19 cellular contexts compared by ENCODE assay signal in the genomic region with DNA sequence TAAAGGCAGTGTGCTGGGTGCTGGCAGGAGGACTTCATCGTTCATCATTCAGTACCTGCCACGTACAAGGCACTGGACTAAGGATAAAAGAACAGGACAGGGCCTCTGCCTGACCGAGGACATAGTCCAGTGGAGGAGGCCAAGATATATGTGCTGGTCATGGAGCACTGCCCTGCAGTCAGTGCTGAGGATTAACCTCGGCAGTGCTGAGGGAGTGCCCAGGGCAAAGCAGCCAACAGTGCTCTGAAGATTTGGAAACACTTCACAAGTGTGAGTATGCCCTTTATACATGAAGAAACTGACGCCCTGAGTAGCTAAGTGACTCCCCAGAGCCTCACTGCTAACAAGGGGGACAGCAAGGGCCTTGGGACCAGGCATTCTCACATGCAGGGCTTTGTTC.
"Had no signal": no experiment of that assay in that cellular context is flagged by ENCODE, and none has a peak within 500 bp of the region (broad histone marks: within the 10 kb centered on the region; RNA-seq: fewer than 3 reads in every experiment).

No MANE protein-coding gene starts in this region.

- H3K9me3 ChIP-seq: SK-N-SH had no signal

- DNase-seq: IMR-90, Kasumi-1, MM.1S, NCI-H1092 treated with DMSO at 0.1 percent for 48 hours, NCI-H1436, NCI-H187, NCI-H2029, NCI-H2081 treated with DMSO at 0.1 percent for 48 hours, NCI-H2171, NCI-H226, NCI-H446, NCI-H510A, NCI-H524 treated with DMSO at 0.1 percent for 48 hours, NCI-H69, NCI-H774, RPMI8226, SK-N-SH had no signal

- H3K27ac ChIP-seq: KMS-11 had no signal

- ATAC-seq: HepG2 had no signal
